In the genomic region with DNA sequence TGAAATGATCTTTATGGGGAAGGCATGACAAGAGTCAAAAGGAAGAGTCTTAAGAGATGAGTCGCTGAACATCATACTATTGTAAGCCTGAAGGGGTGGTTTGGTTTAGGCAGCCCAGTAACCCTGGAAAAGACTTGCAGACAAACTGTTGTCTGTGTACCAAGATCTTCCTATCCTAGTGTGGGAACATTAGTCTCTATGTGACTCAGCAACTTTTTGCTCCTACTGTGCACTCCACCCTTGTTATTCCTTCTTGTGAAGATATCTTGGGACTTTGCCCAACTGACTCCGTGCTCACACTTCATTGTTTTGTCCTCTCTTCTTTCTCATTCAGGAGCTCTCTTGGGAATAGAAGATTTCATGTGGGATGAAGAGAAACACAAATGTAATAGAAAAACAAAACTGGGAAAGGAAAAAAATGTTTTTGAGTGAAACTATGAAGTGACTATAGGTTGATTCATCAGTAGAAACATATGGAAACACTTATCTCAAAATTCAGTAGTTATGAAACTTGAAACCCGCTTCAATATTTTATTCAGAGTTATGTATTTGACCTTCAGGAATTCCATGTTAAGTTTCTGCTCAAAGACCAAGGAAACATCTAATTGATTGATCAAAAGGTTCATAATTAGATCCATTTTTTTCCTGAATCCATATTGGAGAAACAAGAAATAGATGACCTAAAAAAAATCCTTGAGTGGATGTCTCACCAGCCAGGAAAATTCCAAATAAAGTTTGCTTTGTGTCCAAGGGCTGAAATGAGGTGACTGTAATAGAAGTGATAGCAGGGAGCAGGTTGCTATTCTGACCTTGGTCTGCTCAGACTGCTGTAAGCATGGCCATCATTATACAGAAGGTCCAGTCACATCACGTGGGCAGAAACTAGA, we compare ENCODE assay signal across 8 cellular contexts.
DNase-seq lines count a peak whose midpoint lies in the region; ATAC-seq and TF ChIP-seq lines count a peak whose summit lies in the region.

No MANE protein-coding gene starts in this region.

- CTCF ChIA-PET in PC-9 (lab: Charles Lee) = no interaction called here
- CTCF ChIA-PET in GM10248 (lab: Yijun Ruan, JAX) = interaction anchor here (0.7 to 1.8 kb wide), 4 partner anchors 10 to 43 kb away, joined by 3 to 4 read pairs (median 4); no protein-coding TSS in a partner anchor

- H3K4me2 ChIP-seq in PC-9 = peak overlapping the region; percentile 48

- peak overlapping the region; percentile 96 for H3K27ac ChIP-seq in PC-9

- no peaks in the 10 kb centered on the region for H3K27me3 ChIP-seq in PC-9 (ENCODE audit: insufficient read depth, low read depth)

- H3K36me3 ChIP-seq in PC-9 (ENCODE audit: low read depth) = no peaks in the 10 kb centered on the region

- intact Hi-C loops in PC-9 (cut with micrococcal nuclease; ENCODE audit: unreplicated experiment) = loop anchor here (1.0 to 2.0 kb wide), 2 partner anchors 92 to 492 kb away; no protein-coding TSS in a partner anchor
- intact Hi-C loops in sciatic nerve (cut with DNase I) = no loop called here

- TF ChIP-seq CTCF in PC-9 (conservative IDR thresholded peaks at IDR 0.05) (no peak), GM10248 (IDR thresholded peaks at IDR 0.05; ENCODE audit: control extremely low read depth, extremely low read depth, low read depth, missing control alignments) (no peak)

- POLR2A ChIA-PET in PC-9 (lab: Charles Lee; ENCODE audit: unreplicated experiment) (interaction anchor here (0.6 kb wide), 1 partner anchor 158 kb away, joined by 4 read pairs; no protein-coding TSS in a partner anchor), GM10248 (lab: Yijun Ruan, JAX) (no interaction called here)

- no peaks in the 10 kb centered on the region for H3K9me3 ChIP-seq in PC-9 (ENCODE audit: insufficient read depth, low read depth)

- no peak overlapping the region for H3K4me3 ChIP-seq in PC-9

- BruUV-seq in PC-9 (replicated peaks; lab: Mats Ljungman, UMichigan) = no TSS peak

- no peak overlapping the region for H2AFZ ChIP-seq in PC-9

- peaks cover 35% of the 10 kb centered on the region for H3F3A ChIP-seq in PC-9 (ENCODE audit: insufficient read depth, low read depth)

- no peaks in the 10 kb centered on the region for H3K9me2 ChIP-seq in PC-9 (ENCODE audit: insufficient read depth)

- peaks cover 9% of the 10 kb centered on the region; the same call in 1 of the 2 replicates for H3K79me2 ChIP-seq in PC-9 (ENCODE audit: low read depth)

- H4K20me1 ChIP-seq in PC-9 (ENCODE audit: insufficient read depth) = no peaks in the 10 kb centered on the region

- peak; percentile 99 for DNase-seq in GM04504 (ENCODE audit: low read depth)
- DNase-seq in PC-9 = peak; percentile 28 to 69
- no peak for DNase-seq in sciatic nerve (ENCODE audit: low spot score)
- DNase-seq in NK-92 treated with Interleukin-12 subunit alpha and Interleukin-12 subunit beta, amount 100 ng/mL, for 24 hours (lab: John Stamatoyannopoulos, UW) = no peak
- no peak for DNase-seq in GM10248 (ENCODE audit: extremely low spot score)

- peaks cover 42% of the 10 kb centered on the region for H3K4me1 ChIP-seq in PC-9 (replicated peaks; ENCODE audit: insufficient read depth)

- peak; percentile 87 for ATAC-seq in esophagus mucosa
- ATAC-seq in sciatic nerve = peak; percentile 92
- no peak for ATAC-seq in GM21576 (IDR thresholded peaks at IDR 0.05; ENCODE audit: unreplicated experiment)
- no peak for ATAC-seq in HG03457 (IDR thresholded peaks at IDR 0.05; ENCODE audit: unreplicated experiment)

Comparison
In these comparisons a context has a peak if more than half of its experiments do, and no peak if none do; other contexts are left out.
1. DNase-seq: peak in GM04504 (single experiment) and PC-9 (2 of 2); none in sciatic nerve (single experiment), NK-92 treated with Interleukin-12 subunit alpha and Interleukin-12 subunit beta, amount 100 ng/mL, for 24 hours (single experiment) and GM10248 (single experiment).
2. ATAC-seq: peak in esophagus mucosa (single experiment) and sciatic nerve (single experiment); none in GM21576 (single experiment) and HG03457 (single experiment).